Comparison of ENCODE assay signal across 8 cellular contexts in the genomic region with DNA sequence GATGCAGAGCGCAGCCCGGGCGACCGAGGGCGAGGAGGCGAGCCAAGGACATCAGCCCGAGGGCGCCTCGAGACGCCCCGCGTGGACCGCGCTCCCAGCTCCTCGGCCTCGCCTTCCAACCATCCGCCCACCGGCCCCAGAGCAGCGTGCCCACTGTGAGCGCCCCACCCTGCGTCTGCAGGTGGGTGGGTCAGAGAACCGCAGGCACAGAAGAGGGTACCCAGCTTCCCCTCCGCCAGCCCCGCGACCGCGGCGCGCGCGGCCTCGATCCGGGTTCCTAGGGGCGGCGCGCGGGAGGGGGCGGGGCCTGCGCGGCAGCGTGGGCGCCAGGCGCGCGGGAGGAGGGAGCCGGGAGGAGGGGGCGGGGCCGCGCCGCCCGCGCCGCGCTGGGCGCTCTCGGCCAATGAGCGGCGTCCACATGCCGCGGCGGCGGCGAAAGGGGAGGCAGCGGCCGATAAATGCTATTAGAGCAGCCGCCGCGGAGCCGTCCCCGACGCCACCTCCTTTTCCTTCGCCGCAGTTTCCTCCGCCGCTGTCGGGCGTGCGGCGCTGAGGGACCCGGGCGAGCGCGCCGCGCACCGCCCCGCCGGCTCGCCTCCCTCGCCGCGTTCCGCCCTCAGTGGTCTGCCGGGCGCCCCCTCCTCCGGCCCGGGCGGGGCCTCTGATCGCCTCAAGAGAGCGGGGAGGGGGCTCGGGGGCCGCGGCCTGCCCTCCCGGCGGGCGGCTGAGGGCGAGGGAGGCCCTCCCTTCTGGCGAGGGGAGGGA. TPM values are rescaled to one million over a fixed set of nuclear protein-coding genes. Genes with fewer than 3 reads are reported as not detected.
A peak's percentile ranks its signal among the peaks of the same experiment; 100 is the strongest.
DNase-seq lines count a peak whose midpoint lies in the region; ATAC-seq, FAIRE-seq and TF ChIP-seq lines count a peak whose summit lies in the region.

A gene (plus strand): TSS at position 464 of the 765 bp plus-strand sequence. CDS start 543 bp downstream, outside the sequence.

- H3K4me3 ChIP-seq in OCI-LY7 (ENCODE audit: low read depth, low read length, poor library complexity, severe bottlenecking): peak within 1 kb of the TSS; percentile 86

- H3K4me1 ChIP-seq in OCI-LY7 (ENCODE audit: insufficient read depth, low read length, poor library complexity, severe bottlenecking): peaks cover 48% of the 10 kb centered on the region

- peaks cover 42% of the 10 kb centered on the region for H3K36me3 ChIP-seq in OCI-LY7 (ENCODE audit: insufficient read depth, low read length)

- H3K9me3 ChIP-seq in OCI-LY7 (ENCODE audit: low read length): no peaks in the 10 kb centered on the region

- peak within 1 kb of the TSS; percentile 96 for H2AFZ ChIP-seq in OCI-LY7 (ENCODE audit: low read length)

- no TSS peak for BruUV-seq in OCI-LY7 (replicated peaks; lab: Mats Ljungman, UMichigan)

- H4K20me1 ChIP-seq in OCI-LY7 (ENCODE audit: insufficient read depth, low read length): peaks cover 35% of the 10 kb centered on the region

- H3K79me2 ChIP-seq in OCI-LY7 (ENCODE audit: insufficient read depth, low read depth, low read length): peaks cover 45% of the 10 kb centered on the region

- FAIRE-seq in D721Med (lab: Jason Lieb, UNC): no peak

- DNase-seq in D721Med (ENCODE audit: insufficient read length, low spot score): peak; percentile 67
- DNase-seq in HuH-7.5 (ENCODE audit: low spot score): peak; percentile 90
- peak; percentile 95 for DNase-seq in OCI-LY7 (ENCODE audit: low spot score)
- DNase-seq in activated CD8-positive, alpha-beta memory T cell treated with anti-CD3 and anti-CD28 coated beads, Interleukin-2, amount 50 U/mL, for 48 hours: peak; percentile 93
- DNase-seq in epidermal melanocyte (ENCODE audit: insufficient read length, low spot score): peak; percentile 94
- DNase-seq in middle frontal gyrus (ENCODE audit: extremely low spot score, low spot score): peak; percentile 88
- DNase-seq in stimulated activated CD8-positive, alpha-beta memory T cell treated with anti-CD3 and anti-CD28 coated beads, Interleukin-2, amount 100 ng/mL, for 1 hour (ENCODE audit: low read depth in 2 of 2): peak; percentile 77 to 86

- no peaks in the 10 kb centered on the region for H3K9me2 ChIP-seq in OCI-LY7 (ENCODE audit: insufficient read depth, low read length)

- peak; percentile 75 for ATAC-seq in GM21515 (IDR thresholded peaks at IDR 0.05; ENCODE audit: unreplicated experiment)

- CTCF ChIA-PET in OCI-LY7 (lab: Charles Lee; ENCODE audit: unreplicated experiment): interaction anchor here (0.7 kb wide), 1 partner anchor 9 kb away, joined by 4 read pairs; no protein-coding TSS in a partner anchor

- TF ChIP-seq CTCF in D721Med (IDR thresholded peaks at IDR 0.05; ENCODE audit: insufficient read depth, missing control alignments) (no peak), OCI-LY7 (conservative IDR thresholded peaks at IDR 0.05; ENCODE audit: low read length) (no peak)

- POLR2A ChIA-PET in OCI-LY7 (lab: Charles Lee): interaction anchor here (0.8 to 2.1 kb wide), 8 partner anchors 10 to 279 kb away, joined by 3 to 12 read pairs (median 4); no protein-coding TSS in a partner anchor

- intact Hi-C loops in OCI-LY7 (cut with micrococcal nuclease; ENCODE audit: unreplicated experiment): loop anchor here (1.0 to 10.0 kb wide), 4 partner anchors 156 to 304 kb away; a partner anchor contains a TSS

- peak within 1 kb of the TSS; percentile 74 for H3K27ac ChIP-seq in OCI-LY7 (ENCODE audit: low read depth, low read length, poor library complexity, severe bottlenecking)

- H3K4me2 ChIP-seq in OCI-LY7 (ENCODE audit: low read length): peak within 1 kb of the TSS; percentile 90

RNA-seq across cellular contexts. Expression of the gene that starts here (rescaled TPM):
- 84.1 and 93.5 TPM in 2 replicates for total RNA-seq in OCI-LY7 (2014; rRNA removed; shearing (Covaris generic))
- total RNA-seq in OCI-LY7 (2022): 166 and 178 TPM in 2 replicates

Comparison
In these comparisons a context has a peak if more than half of its experiments do, and no peak if none do; other contexts are left out.
1. Peak in every context shown above with its lines: DNase-seq, ATAC-seq, H3K4me3 ChIP-seq and H3K27ac ChIP-seq.